Comparison of ENCODE assay signal across 23 cellular contexts in the genomic region with DNA sequence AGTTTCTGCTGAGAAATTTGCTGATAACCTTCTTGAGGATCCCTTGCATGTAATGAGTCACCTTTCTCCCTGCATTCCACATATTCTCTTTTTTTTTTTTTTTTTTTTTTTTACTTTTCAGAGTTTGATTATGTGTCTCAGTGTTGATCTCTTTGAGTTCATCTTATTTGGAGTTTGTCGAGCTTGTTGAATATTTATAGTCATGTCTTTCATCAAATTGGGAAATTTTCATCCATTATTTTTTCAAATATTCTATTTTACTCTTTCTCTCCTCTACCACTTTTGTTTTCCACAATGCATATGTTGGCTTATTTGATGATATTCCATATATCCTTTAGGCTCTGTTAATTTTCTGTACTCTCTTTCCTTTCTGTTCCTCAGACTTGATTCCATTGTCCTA.
"Had no signal": no experiment of that assay in that cellular context is flagged by ENCODE, and none has a peak within 500 bp of the region (broad histone marks: within the 10 kb centered on the region; RNA-seq: fewer than 3 reads in every experiment).

No MANE protein-coding gene starts in this region.

- FAIRE-seq: HTR-8/SVneo, RCC 7860 had no signal

- H3K9me3 ChIP-seq: SJSA1 had no signal

- DNase-seq: KBM-7, MV-4-11, NCI-H1048, NCI-H1105, NCI-H1417, NCI-H1436 treated with DMSO at 0.1 percent for 48 hours, NCI-H1694, NCI-H187 treated with DMSO at 0.1 percent for 48 hours, NCI-H2081, NCI-H2107, NCI-H2227 treated with DMSO at 0.1 percent for 48 hours, NCI-H446, NCI-H510A, NCI-H524 treated with DMSO at 0.1 percent for 48 hours, NCI-H69, NCI-H774, Right ventricle myocardium superior, RPMI8226, SIG-M5 had no signal

- H3K4me3 ChIP-seq: SJSA1, SK-N-MC had no signal

- H3K36me3 ChIP-seq: SJSA1 had no signal

- H3K4me1 ChIP-seq: SJSA1 had no signal

- H3K27me3 ChIP-seq: SJSA1 had no signal

- H3K27ac ChIP-seq: SJSA1, SK-N-MC had no signal
